18 cellular contexts compared by ENCODE assay signal in the genomic region with DNA sequence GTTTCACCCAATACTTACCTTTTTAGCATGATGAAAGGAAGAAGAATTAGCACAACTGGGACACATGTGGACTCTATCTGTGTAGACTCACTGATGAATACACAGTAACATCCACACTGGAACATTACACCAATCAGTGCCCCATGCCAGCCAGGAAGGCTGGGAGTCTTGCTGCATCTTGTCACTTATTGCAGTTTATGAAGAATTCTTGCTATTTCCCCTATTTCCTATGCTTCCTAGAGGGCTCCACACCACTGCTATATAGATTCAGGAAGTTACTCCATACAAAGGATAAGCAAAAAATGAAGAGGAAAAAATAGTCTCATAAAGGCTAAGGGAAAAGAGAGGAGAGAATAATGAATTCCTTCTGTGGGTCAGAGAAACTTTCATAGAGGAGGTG.
DNase-seq lines count a peak whose midpoint lies in the region; ATAC-seq, FAIRE-seq and TF ChIP-seq lines count a peak whose summit lies in the region.
"Had no signal": no experiment of that assay in that cellular context is flagged by ENCODE, and none has a peak within 500 bp of the region (broad histone marks: within the 10 kb centered on the region; RNA-seq: fewer than 3 reads in every experiment).

No MANE protein-coding gene starts in this region.

- no peak for FAIRE-seq in HepG2 (lab: Jason Lieb, UNC)

- no peak overlapping the region for H3K9ac ChIP-seq in HepG2 (ENCODE audit: insufficient read depth, low read depth, low read length)

- H3K36me3 ChIP-seq in HepG2 (replicated peaks in 1 of 2; ENCODE audit: control insufficient read depth in 1 of 2, insufficient read depth in 2 of 2, low read length in 2 of 2) (no peaks in the 10 kb centered on the region; a peak in 1 of 5 replicates), right lobe of liver (no peaks in the 10 kb centered on the region), BE2C (no peaks in the 10 kb centered on the region)
- H3K36me3 ChIP-seq: colonic mucosa, uterus had no signal

- H3K36me3 Mint-ChIP-seq in activated naive CD8-positive, alpha-beta T cell treated with anti-CD3 and anti-CD28 coated beads, Interleukin-2, amount 50 U/mL, for 24 hours (ENCODE audit: low read depth): peaks cover 24% of the 10 kb centered on the region

- H3K79me2 ChIP-seq in HepG2 (ENCODE audit: insufficient read depth, low read length): no peaks in the 10 kb centered on the region

- no peaks in the 10 kb centered on the region for H3K27me3 Mint-ChIP-seq in activated naive CD8-positive, alpha-beta T cell treated with anti-CD3 and anti-CD28 coated beads, Interleukin-2, amount 50 U/mL, for 24 hours
- H3K27me3 Mint-ChIP-seq: stimulated activated naive CD8-positive, alpha-beta T cell treated with anti-CD3 and anti-CD28 coated beads, Interleukin-15, amount 100 ng/mL, for 72 hours had no signal

- peak overlapping the region; percentile 5 for H3K27ac Mint-ChIP-seq in activated naive CD8-positive, alpha-beta T cell treated with anti-CD3 and anti-CD28 coated beads, Interleukin-2, amount 50 U/mL, for 24 hours

- no peak for TF ChIP-seq RAD21 in HepG2 (CRISPR knock-in tag; IDR thresholded peaks at IDR 0.05)

- ATAC-seq in HepG2: no peak
- ATAC-seq in right lobe of liver: no peak
- ATAC-seq in activated naive CD8-positive, alpha-beta T cell treated with anti-CD3 and anti-CD28 coated beads, Interleukin-2, amount 50 U/mL, for 24 hours: no peak
- no peak for ATAC-seq in HG02852 (IDR thresholded peaks at IDR 0.05; ENCODE audit: unreplicated experiment)
- no peak for ATAC-seq in HG03039 (IDR thresholded peaks at IDR 0.05; ENCODE audit: unreplicated experiment)
- ATAC-seq: left colon; stimulated activated naive CD8-positive, alpha-beta T cell treated with anti-CD3 and anti-CD28 coated beads, Interleukin-15, amount 100 ng/mL, for 72 hours had no signal

- H3K4me1 ChIP-seq in HepG2 (ENCODE audit: insufficient read depth, low read length) (no peaks in the 10 kb centered on the region), right lobe of liver (no peaks in the 10 kb centered on the region), BE2C (peaks cover 1% of the 10 kb centered on the region)
- H3K4me1 ChIP-seq: colonic mucosa, uterus had no signal

- H3K4me3 ChIP-seq in HepG2 (replicated peaks in 1 of 3; ENCODE audit: insufficient read depth in 1 of 3, low read depth in 2 of 3, low read length in 3 of 3) (no peak overlapping the region), right lobe of liver (no peak overlapping the region), fibroblast of villous mesenchyme (ENCODE audit: low read depth, low read length) (no peak overlapping the region), BE2C (ENCODE audit: low read depth, low read length) (no peak overlapping the region)
- H3K4me3 ChIP-seq: colonic mucosa, uterus had no signal

- no peaks in the 10 kb centered on the region for H4K20me1 ChIP-seq in HepG2 (ENCODE audit: insufficient read depth, low read length)

- CTCF ChIA-PET in HepG2 (lab: Yijun Ruan, JAX; ENCODE audit: low intra/inter-chr PET ratio, low total read pairs): no interaction called here

- BruUV-seq in HepG2 (replicated peaks; lab: Mats Ljungman, UMichigan): no TSS peak

- no peaks in the 10 kb centered on the region for H3K9me3 Mint-ChIP-seq in activated naive CD8-positive, alpha-beta T cell treated with anti-CD3 and anti-CD28 coated beads, Interleukin-2, amount 50 U/mL, for 24 hours
- H3K9me3 Mint-ChIP-seq: stimulated activated naive CD8-positive, alpha-beta T cell treated with anti-CD3 and anti-CD28 coated beads, Interleukin-15, amount 100 ng/mL, for 72 hours had no signal

- TF ChIP-seq CTCF in HepG2 (CRISPR knock-in tag; IDR thresholded peaks at IDR 0.05) (no peak), right lobe of liver (IDR thresholded peaks at IDR 0.05) (no peak), fibroblast of villous mesenchyme (IDR thresholded peaks at IDR 0.05; ENCODE audit: insufficient read depth, low read depth, low read length) (peak; percentile 8), BE2C (IDR thresholded peaks at IDR 0.05; ENCODE audit: low read depth, low read length) (no peak)

- H3K27me3 ChIP-seq in HepG2 (ENCODE audit: control insufficient read depth in 1 of 2, insufficient read depth in 2 of 2, low read length in 2 of 2) (no peaks in the 10 kb centered on the region), right lobe of liver (no peaks in the 10 kb centered on the region), BE2C (no peaks in the 10 kb centered on the region)
- H3K27me3 ChIP-seq: colonic mucosa, uterus had no signal

- POLR2A ChIA-PET in HepG2 (lab: Yijun Ruan, JAX): no interaction called here

- no peak overlapping the region for H3K4me2 ChIP-seq in HepG2 (ENCODE audit: low read depth, low read length)

- intact Hi-C loops in HepG2 (cut with micrococcal nuclease; ENCODE audit: unreplicated experiment): no loop called here
- intact Hi-C loops in right lobe of liver (cut with DNase I): no loop called here

- H3K9me3 ChIP-seq in HepG2 (ENCODE audit: low read length) (no peaks in the 10 kb centered on the region), right lobe of liver (no peaks in the 10 kb centered on the region), BE2C (no peaks in the 10 kb centered on the region)
- H3K9me3 ChIP-seq: colonic mucosa, uterus had no signal

- in situ Hi-C loops in HepG2 (cut with HindIII; ENCODE audit: extremely low pct_ligation_motif_present, low pct_unique_long_range_greater_than_20kb): no loop called here

- H3K4me1 Mint-ChIP-seq in activated naive CD8-positive, alpha-beta T cell treated with anti-CD3 and anti-CD28 coated beads, Interleukin-2, amount 50 U/mL, for 24 hours: peaks cover 36% of the 10 kb centered on the region

- no peak for DNase-seq in HepG2 (ENCODE audit: low spot score)
- DNase-seq in right lobe of liver: no peak
- DNase-seq in activated naive CD8-positive, alpha-beta T cell treated with anti-CD3 and anti-CD28 coated beads, Interleukin-2, amount 50 U/mL, for 24 hours: no peak
- peak; percentile 20 for DNase-seq in fibroblast of villous mesenchyme (ENCODE audit: low read depth)
- no peak for DNase-seq in NCI-H146 (lab: John Stamatoyannopoulos, UW)
- DNase-seq in BE2C: no peak
- DNase-seq: activated CD4-positive, alpha-beta T cell treated with anti-CD3 and anti-CD28 coated beads for 4 hours; colonic mucosa; erythroblast; KBM-7; left colon; NCI-H1417 treated with DMSO at 0.1 percent for 48 hours; NCI-H345; SIG-M5; stimulated activated naive CD8-positive, alpha-beta T cell treated with anti-CD3 and anti-CD28 coated beads, Interleukin-15, amount 100 ng/mL, for 72 hours; uterus had no signal

- H2AFZ ChIP-seq in HepG2 (ENCODE audit: low read length): no peak overlapping the region

- peak overlapping the region; percentile 27 for H3K27ac ChIP-seq in HepG2 (ENCODE audit: extremely low read length, insufficient read depth, low read length)
- no peak overlapping the region for H3K27ac ChIP-seq in right lobe of liver
- H3K27ac ChIP-seq: colonic mucosa, uterus had no signal

- TF ChIP-seq EP300 in HepG2 (IDR thresholded peaks at IDR 0.05; ENCODE audit: low read depth in 2 of 2, low read length in 2 of 2): no peak
- TF ChIP-seq EP300 in HepG2 (CRISPR knock-in tag; IDR thresholded peaks at IDR 0.05; ENCODE audit: borderline replicate concordance): no peak

- TF ChIP-seq POLR2A in HepG2 (IDR thresholded peaks at IDR 0.05; ENCODE audit: insufficient read depth in 1 of 2, low read depth in 2 of 2, low read length in 2 of 2) (no peak), right lobe of liver (IDR thresholded peaks at IDR 0.05) (no peak)

- H3K4me3 Mint-ChIP-seq in activated naive CD8-positive, alpha-beta T cell treated with anti-CD3 and anti-CD28 coated beads, Interleukin-2, amount 50 U/mL, for 24 hours: no peak overlapping the region
- H3K4me3 Mint-ChIP-seq: stimulated activated naive CD8-positive, alpha-beta T cell treated with anti-CD3 and anti-CD28 coated beads, Interleukin-15, amount 100 ng/mL, for 72 hours had no signal

TF ChIP-seq in HepG2, 621 proteins besides CTCF, POLR2A, EP300 and RAD21:
- TF ChIP-seq ZNF496 (CRISPR knock-in tag; IDR thresholded peaks at IDR 0.05; ENCODE audit: insufficient replicate concordance): no peak
- 0 out of 2 replicates have a peak, but pooled peaks have one; percentile 12 for TF ChIP-seq STAG1 (CRISPR knock-in tag; IDR thresholded peaks at IDR 0.05)
